In the genomic region with DNA sequence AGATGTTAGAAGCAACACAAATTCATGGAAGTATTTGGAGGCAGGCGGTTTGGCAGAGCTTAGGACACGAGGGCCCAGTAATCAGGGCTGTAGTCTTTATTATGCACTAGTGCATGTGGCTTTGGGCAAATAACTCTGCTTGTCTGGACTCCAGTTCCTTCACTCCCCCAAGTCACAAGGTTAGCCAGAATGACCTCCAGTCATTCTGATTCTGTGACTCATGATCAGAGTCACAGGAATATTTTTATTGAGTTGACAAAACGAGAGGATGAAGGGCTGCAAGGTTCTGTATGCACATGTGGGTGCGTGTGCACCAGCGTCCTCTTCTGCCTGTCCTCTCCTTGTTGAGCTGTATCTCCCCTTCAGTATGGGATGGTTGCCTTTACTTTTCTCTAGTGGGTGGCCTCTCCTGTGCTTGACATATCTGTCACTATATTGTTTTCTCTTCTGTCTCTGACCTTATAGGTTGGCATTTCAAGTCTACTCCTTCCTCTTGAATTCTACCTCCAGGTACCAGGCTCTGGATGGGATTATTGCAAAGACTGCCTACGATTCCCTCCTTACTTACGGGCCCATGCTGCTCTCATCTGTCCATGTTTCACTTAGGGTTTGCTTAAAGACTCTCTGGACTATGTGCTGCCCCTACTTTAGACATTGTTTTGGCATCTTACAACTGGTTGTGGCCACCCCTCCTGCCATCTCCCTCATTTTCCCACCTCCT, we compare ENCODE assay signal across 13 cellular contexts.
DNase-seq lines count a peak whose midpoint lies in the region; ATAC-seq and TF ChIP-seq lines count a peak whose summit lies in the region.
"Had no signal": no experiment of that assay in that cellular context is flagged by ENCODE, and none has a peak within 500 bp of the region (broad histone marks: within the 10 kb centered on the region; RNA-seq: fewer than 3 reads in every experiment).

No MANE protein-coding gene starts in this region.

- TF ChIP-seq CTCF in heart left ventricle (IDR thresholded peaks at IDR 0.05), result no peak
- TF ChIP-seq CTCF in right atrium auricular region (IDR thresholded peaks at IDR 0.05), result no peak
- TF ChIP-seq CTCF in activated CD8-positive, alpha-beta T cell treated with anti-CD3 and anti-CD28 coated beads for 36 hours (IDR thresholded peaks at IDR 0.05), result no peak
- no peak for TF ChIP-seq CTCF in fibroblast of villous mesenchyme (IDR thresholded peaks at IDR 0.05; ENCODE audit: insufficient read depth, low read depth, low read length)
- TF ChIP-seq CTCF in stomach (IDR thresholded peaks at IDR 0.05), result no peak

- no peak for TF ChIP-seq EP300 in stomach (IDR thresholded peaks at IDR 0.05)

- no peak overlapping the region for H3K4me3 Mint-ChIP-seq in activated CD8-positive, alpha-beta T cell treated with anti-CD3 and anti-CD28 coated beads for 36 hours

- H3K9me3 Mint-ChIP-seq in activated CD8-positive, alpha-beta T cell treated with anti-CD3 and anti-CD28 coated beads for 36 hours, result no peaks in the 10 kb centered on the region

- H3K4me3 ChIP-seq in heart left ventricle, result no peak overlapping the region
- H3K4me3 ChIP-seq in right atrium auricular region, result no peak overlapping the region
- H3K4me3 ChIP-seq in fibroblast of villous mesenchyme (ENCODE audit: low read depth, low read length), result no peak overlapping the region
- no peak overlapping the region for H3K4me3 ChIP-seq in stomach
- H3K4me3 ChIP-seq: smooth muscle cell had no signal

- no peaks in the 10 kb centered on the region for H3K9me3 ChIP-seq in heart left ventricle
- no peaks in the 10 kb centered on the region for H3K9me3 ChIP-seq in right atrium auricular region
- H3K9me3 ChIP-seq in stomach, result no peaks in the 10 kb centered on the region

- peaks cover 4% of the 10 kb centered on the region for H3K4me1 Mint-ChIP-seq in activated CD8-positive, alpha-beta T cell treated with anti-CD3 and anti-CD28 coated beads for 36 hours (ENCODE audit: low read depth)

- CTCF ChIA-PET in activated CD8-positive, alpha-beta T cell treated with anti-CD3 and anti-CD28 coated beads for 36 hours (lab: Charles Lee), result no interaction called here

- no peaks in the 10 kb centered on the region for H3K27me3 ChIP-seq in heart left ventricle
- no peaks in the 10 kb centered on the region for H3K27me3 ChIP-seq in right atrium auricular region
- no peaks in the 10 kb centered on the region for H3K27me3 ChIP-seq in stomach

- 74 to 85% (median 78%) methylated on average over 7 of the region's 7 CpGs for WGBS in heart left ventricle, 4 donors
- 52 to 82% (median 72%) methylated on average over 7 of the region's 7 CpGs for WGBS in stomach, 5 donors

- no peak for TF ChIP-seq POLR2A in heart left ventricle (IDR thresholded peaks at IDR 0.05)
- TF ChIP-seq POLR2A in stomach (IDR thresholded peaks at IDR 0.05), result no peak

- no peak for DNase-seq in heart left ventricle
- no peak for DNase-seq in right atrium auricular region (ENCODE audit: low spot score)
- DNase-seq in activated CD8-positive, alpha-beta T cell treated with anti-CD3 and anti-CD28 coated beads for 36 hours, result no peak
- peak; percentile 75 for DNase-seq in fibroblast of villous mesenchyme (ENCODE audit: low read depth)
- DNase-seq in stomach, result no peak
- no peak for DNase-seq in NCI-H2081 (lab: John Stamatoyannopoulos, UW)
- no peak for DNase-seq in T-helper 1 cell
- DNase-seq: AML-193, amygdala, GF-D8, NCI-H187 had no signal

- POLR2A ChIA-PET in activated CD8-positive, alpha-beta T cell treated with anti-CD3 and anti-CD28 coated beads for 36 hours (lab: Charles Lee), result no interaction called here

- H3K36me3 ChIP-seq in heart left ventricle (peaks cover 0 to 37% (median 25%) of the 10 kb centered on the region in 9 donors), right atrium auricular region (no peaks in the 10 kb centered on the region), stomach (peaks cover 10 to 39% (median 36%) of the 10 kb centered on the region in 4 donors)

- no peaks in the 10 kb centered on the region for H3K27me3 Mint-ChIP-seq in activated CD8-positive, alpha-beta T cell treated with anti-CD3 and anti-CD28 coated beads for 36 hours

- H3K4me1 ChIP-seq in heart left ventricle (peaks cover 0 to 11% (median 0%) of the 10 kb centered on the region in 12 donors), right atrium auricular region (no peaks in the 10 kb centered on the region), stomach (peaks cover 0 to 26% (median 15%) of the 10 kb centered on the region in 4 donors)

- H3K27ac Mint-ChIP-seq in activated CD8-positive, alpha-beta T cell treated with anti-CD3 and anti-CD28 coated beads for 36 hours, result peak overlapping the region; percentile 25

- H3K27ac ChIP-seq in heart left ventricle (peak overlapping the region in 1 of 12 donors; percentile 5), right atrium auricular region (no peak overlapping the region), stomach (peak overlapping the region in 4 of 5 donors; percentile 3 to 41 (median 30))

- intact Hi-C loops in heart left ventricle (cut with DNase I) (no loop called here), stomach (cut with DNase I; ENCODE audit: low total_unique reads) (no loop called here)
- intact Hi-C loops in activated CD8-positive, alpha-beta T cell treated with anti-CD3 and anti-CD28 coated beads for 36 hours (cut with micrococcal nuclease), result no loop called here

- peak in 3 of 4 donors; percentile 68 to 77 (median 69) for ATAC-seq in heart left ventricle
- no peak for ATAC-seq in activated CD8-positive, alpha-beta T cell treated with anti-CD3 and anti-CD28 coated beads for 36 hours
- no peak for ATAC-seq in HG03439 (IDR thresholded peaks at IDR 0.05; ENCODE audit: unreplicated experiment)

- H3K36me3 Mint-ChIP-seq in activated CD8-positive, alpha-beta T cell treated with anti-CD3 and anti-CD28 coated beads for 36 hours (ENCODE audit: low read depth), result peaks cover 36% of the 10 kb centered on the region

Comparison
In these comparisons a context has a peak if more than half of its experiments do, and no peak if none do; other contexts are left out.
1. ATAC-seq: peak in heart left ventricle (3 of 4); none in activated CD8-positive, alpha-beta T cell treated with anti-CD3 and anti-CD28 coated beads for 36 hours (single experiment) and HG03439 (single experiment).
2. H3K27ac ChIP-seq: peak in stomach (4 of 5); none in right atrium auricular region (0 of 2).